Comparison of ENCODE assay signal across 1 cellular context in the genomic region with DNA sequence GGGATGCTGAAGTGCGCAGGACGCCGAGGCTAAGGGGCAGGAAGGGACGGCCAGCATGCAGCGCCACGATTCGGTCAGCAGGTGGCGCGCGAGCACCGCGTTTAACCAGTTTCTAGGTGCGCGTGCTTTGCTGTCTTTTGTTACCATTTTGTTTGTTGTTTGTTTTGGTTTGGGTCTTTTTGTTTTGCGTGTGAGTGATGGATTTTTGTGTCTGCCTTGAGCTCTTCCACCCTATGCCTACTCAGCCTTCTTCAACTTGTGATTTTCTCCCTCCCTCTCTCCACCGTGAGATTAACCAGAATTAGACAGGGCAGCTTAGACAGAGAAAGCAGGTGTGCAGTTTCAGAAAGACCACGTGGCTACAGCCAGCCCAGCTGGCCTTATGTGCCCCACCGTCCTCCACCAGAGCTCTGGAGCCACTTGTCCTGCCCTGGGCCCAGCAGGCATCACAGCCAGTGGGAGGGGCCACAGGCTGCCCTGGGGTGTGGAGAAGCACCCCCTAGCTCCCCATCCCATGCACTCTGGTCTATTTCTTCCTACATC.
TF ChIP-seq lines count a peak whose summit lies in the region.

No MANE protein-coding gene starts in this region.

TF ChIP-seq in GM23338, 12 proteins besides CTCF, POLR2A, EP300 and RAD21 (continued from another document):
- no peak for TF ChIP-seq ZNF462 (CRISPR knock-in tag; IDR thresholded peaks at IDR 0.05)
- TF ChIP-seq ZNF114 (CRISPR knock-in tag; IDR thresholded peaks at IDR 0.05) = no peak
- TF ChIP-seq NANOG (IDR thresholded peaks at IDR 0.05; ENCODE audit: borderline replicate concordance) = no peak
- no peak for TF ChIP-seq JUNB (IDR thresholded peaks at IDR 0.05; ENCODE audit: unreplicated experiment)
